Comparison of ENCODE assay signal across 2 cellular contexts in the genomic region with DNA sequence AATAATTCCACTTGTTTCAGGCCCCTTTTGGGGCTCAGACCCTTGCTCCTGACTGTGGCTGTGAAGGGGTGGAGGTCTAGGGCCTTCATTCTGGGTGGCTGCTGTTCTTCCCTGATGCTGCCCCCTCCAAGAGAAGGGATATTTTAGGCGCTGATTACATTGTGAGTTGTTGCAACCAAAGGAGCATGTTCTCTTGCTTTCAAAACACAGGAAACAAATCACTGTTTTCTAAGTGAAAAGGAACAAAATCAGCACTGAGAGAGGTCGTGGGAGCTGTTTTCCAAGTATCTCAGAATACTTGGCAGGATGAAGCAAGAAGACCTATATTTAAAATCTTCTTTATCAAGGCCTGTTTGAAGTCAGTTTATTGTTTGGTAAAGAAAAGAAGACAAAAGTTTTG.
A peak's percentile ranks its signal among the peaks of the same experiment; 100 is the strongest.
TF ChIP-seq lines count a peak whose summit lies in the region.

No MANE protein-coding gene starts in this region.

TF ChIP-seq in liver, 16 proteins besides CTCF, POLR2A, EP300 and RAD21:
- peak; percentile 50 for TF ChIP-seq NR2F2 (IDR thresholded peaks at IDR 0.05)
- no peak for TF ChIP-seq FOXA1 (IDR thresholded peaks at IDR 0.05)
TF ChIP-seq in liver: peak in this region for 1.

TF ChIP-seq in HepG2, 621 proteins besides CTCF, POLR2A, EP300 and RAD21:
- TF ChIP-seq, protein P1, sequence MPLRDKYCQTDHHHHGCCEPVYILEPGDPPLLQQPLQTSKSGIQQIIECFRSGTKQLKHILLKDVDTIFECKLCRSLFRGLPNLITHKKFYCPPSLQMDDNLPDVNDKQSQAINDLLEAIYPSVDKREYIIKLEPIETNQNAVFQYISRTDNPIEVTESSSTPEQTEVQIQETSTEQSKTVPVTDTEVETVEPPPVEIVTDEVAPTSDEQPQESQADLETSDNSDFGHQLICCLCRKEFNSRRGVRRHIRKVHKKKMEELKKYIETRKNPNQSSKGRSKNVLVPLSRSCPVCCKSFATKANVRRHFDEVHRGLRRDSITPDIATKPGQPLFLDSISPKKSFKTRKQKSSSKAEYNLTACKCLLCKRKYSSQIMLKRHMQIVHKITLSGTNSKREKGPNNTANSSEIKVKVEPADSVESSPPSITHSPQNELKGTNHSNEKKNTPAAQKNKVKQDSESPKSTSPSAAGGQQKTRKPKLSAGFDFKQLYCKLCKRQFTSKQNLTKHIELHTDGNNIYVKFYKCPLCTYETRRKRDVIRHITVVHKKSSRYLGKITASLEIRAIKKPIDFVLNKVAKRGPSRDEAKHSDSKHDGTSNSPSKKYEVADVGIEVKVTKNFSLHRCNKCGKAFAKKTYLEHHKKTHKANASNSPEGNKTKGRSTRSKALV (CRISPR knock-in tag; IDR thresholded peaks at IDR 0.05): no peak
- TF ChIP-seq WIZ (CRISPR knock-in tag; IDR thresholded peaks at IDR 0.05): no peak
- TF ChIP-seq GATAD2A (CRISPR knock-in tag; IDR thresholded peaks at IDR 0.05): no peak
- no peak for TF ChIP-seq ZNF839 (CRISPR knock-in tag; IDR thresholded peaks at IDR 0.05; ENCODE audit: borderline replicate concordance)
- TF ChIP-seq, protein P2, sequence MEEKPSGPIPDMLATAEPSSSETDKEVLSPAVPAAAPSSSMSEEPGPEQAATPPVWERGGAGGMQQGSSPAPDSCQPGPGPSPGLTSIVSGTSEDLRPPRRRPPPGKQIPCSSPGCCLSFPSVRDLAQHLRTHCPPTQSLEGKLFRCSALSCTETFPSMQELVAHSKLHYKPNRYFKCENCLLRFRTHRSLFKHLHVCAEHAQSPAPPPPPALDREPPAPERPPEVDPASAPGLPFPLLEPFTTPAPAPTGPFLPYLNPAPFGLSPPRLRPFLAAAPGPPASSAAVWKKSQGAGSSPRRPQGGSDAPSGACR (CRISPR knock-in tag; IDR thresholded peaks at IDR 0.05): no peak
- TF ChIP-seq KLF9 (CRISPR knock-in tag; IDR thresholded peaks at IDR 0.05; ENCODE audit: low read depth): no peak
